ENCODE assay signal across 18 cellular contexts in genomic region chr5:167777746-167778145, GRCh38.
DNase-seq lines count a peak whose midpoint lies in the region; ATAC-seq and TF ChIP-seq lines count a peak whose summit lies in the region.
"Had no signal": no experiment of that assay in that cellular context is flagged by ENCODE, and none has a peak within 500 bp of the region (broad histone marks: within the 10 kb centered on the region; RNA-seq: fewer than 3 reads in every experiment).

No MANE protein-coding gene starts in this region.

- in situ Hi-C loops in GM23248 (cut with MboI): no loop called here
- in situ Hi-C loops in astrocyte of the spinal cord (cut with HindIII; ENCODE audit: low sequenced_read_pairs): no loop called here

- no peaks in the 10 kb centered on the region for H4K20me1 ChIP-seq in GM23248 (ENCODE audit: insufficient read depth)

- H3K4me1 ChIP-seq in GM23248 (ENCODE audit: insufficient read depth) (peaks cover 17% of the 10 kb centered on the region), vagina (no peaks in the 10 kb centered on the region)
- H3K4me1 ChIP-seq: HAP-1 had no signal

- peak overlapping the region; percentile 35 for H3K4me2 ChIP-seq in GM23248 (ENCODE audit: unreplicated experiment)

- no peak for TF ChIP-seq POLR2A in vagina (IDR thresholded peaks at IDR 0.05)

- H3K9me2 ChIP-seq in GM23248 (ENCODE audit: insufficient read depth): no peaks in the 10 kb centered on the region

- H3K9me3 ChIP-seq in GM23248 (ENCODE audit: low read depth) (no peaks in the 10 kb centered on the region), vagina (no peaks in the 10 kb centered on the region)
- H3K9me3 ChIP-seq: HAP-1 had no signal

- no peak for TF ChIP-seq CTCF in astrocyte of the spinal cord (IDR thresholded peaks at IDR 0.05; ENCODE audit: low read depth, low read length)
- TF ChIP-seq CTCF in vagina (IDR thresholded peaks at IDR 0.05): no peak

- H3K9ac ChIP-seq in GM23248: peak overlapping the region; percentile 24; the same call in 1 of the 2 replicates

- DNase-seq in AG08395 (ENCODE audit: low spot score) (peak; percentile 72), GM23248 (peak; percentile 68), astrocyte of the spinal cord (ENCODE audit: low read depth, low spot score) (peak; percentile 23), glomerular visceral epithelial cell (ENCODE audit: extremely low spot score) (peak; percentile 52), D341Med (ENCODE audit: low spot score) (no peak), vagina (ENCODE audit: extremely low spot score in 2 of 2) (no peak), germinal center (ENCODE audit: low spot score) (no peak)
- DNase-seq: AML-193, NCI-H1436, NCI-H2029 treated with DMSO at 0.1 percent for 48 hours, NCI-H2171 treated with DMSO at 0.1 percent for 48 hours, NCI-H446 treated with DMSO at 0.1 percent for 48 hours, NCI-H748 treated with DMSO at 0.1 percent for 48 hours, PC-3 had no signal

- 25 to 29% methylated on average over 1 of the region's 1 CpG for WGBS in GM23248 (ENCODE audit: low coverage in 1 of 2, low lambda C conversion rate in 2 of 2, missing lambda C conversion rate in 2 of 2), 2 experiments

- H3K27ac ChIP-seq in GM23248 (peak overlapping the region; percentile 52), vagina (no peak overlapping the region)
- H3K27ac ChIP-seq: HL-60, RWPE1 had no signal

- H3K79me2 ChIP-seq in GM23248 (ENCODE audit: insufficient read depth): peaks cover 90% of the 10 kb centered on the region

- no peaks in the 10 kb centered on the region; the same call in 1 of the 2 replicates for H3K36me3 ChIP-seq in GM23248 (ENCODE audit: low read depth)
- no peaks in the 10 kb centered on the region for H3K36me3 ChIP-seq in vagina
- H3K36me3 ChIP-seq: HAP-1 had no signal

- no peak for ATAC-seq in HG03139 (IDR thresholded peaks at IDR 0.05; ENCODE audit: unreplicated experiment)
- ATAC-seq: PC-3 had no signal

- 0 out of 2 replicates have a peak, but pooled peaks cover 3% of the 10 kb centered on the region for H3F3A ChIP-seq in GM23248 (ENCODE audit: insufficient read depth)

- intact Hi-C loops in vagina (cut with DNase I): no loop called here

- H3K27me3 ChIP-seq in GM23248 (replicated peaks; ENCODE audit: insufficient read depth): no peaks in the 10 kb centered on the region
- H3K27me3 ChIP-seq in vagina: no peaks in the 10 kb centered on the region

- no peak overlapping the region for H2AFZ ChIP-seq in GM23248

- H3K4me3 ChIP-seq in GM23248: no peak overlapping the region
- H3K4me3 ChIP-seq in astrocyte of the spinal cord (ENCODE audit: low read depth, low read length): no peak overlapping the region
- H3K4me3 ChIP-seq in vagina: no peak overlapping the region
- H3K4me3 ChIP-seq: HAP-1 had no signal

Comparison
In these comparisons a context has a peak if more than half of its experiments do, and no peak if none do; other contexts are left out.
1. DNase-seq: peak in AG08395 (single experiment), GM23248 (single experiment), astrocyte of the spinal cord (single experiment) and glomerular visceral epithelial cell (single experiment); none in D341Med (single experiment), vagina (0 of 2) and germinal center (single experiment).